In genomic region chr5:139774980-139775654, GRCh38 we compare ENCODE assay signal across 8 cellular contexts.
DNase-seq lines count a peak whose midpoint lies in the region; TF ChIP-seq lines count a peak whose summit lies in the region.

No MANE protein-coding gene starts in this region.

- peak; percentile 89 for DNase-seq in ELF-1 (ENCODE audit: low read depth, low spot score)
- DNase-seq in HAP-1 (ENCODE audit: low spot score in 2 of 2), result peak; percentile 50 to 93
- peak; percentile 45 for DNase-seq in NCI-H1092 treated with DMSO at 0.1 percent for 48 hours (lab: John Stamatoyannopoulos, UW)
- peak; percentile 49 to 74 (median 61) for DNase-seq in activated CD4-positive, CD25-positive, alpha-beta regulatory T cell (lab: John Stamatoyannopoulos, UW)
- peak; percentile 36 to 41 for DNase-seq in cardiac fibroblast (ENCODE audit: low read depth in 2 of 2)
- DNase-seq in left kidney (ENCODE audit: low read depth, low spot score), result peak; percentile 83
- DNase-seq in stimulated activated CD4-positive, alpha-beta T cell treated with anti-CD3 and anti-CD28 coated beads, TNF-alpha, amount 100 ng/mL, for 24 hours (ENCODE audit: low read depth in 3 of 3), result peak; percentile 61 to 80 (median 67)
- DNase-seq in DMS79 treated with DMSO at 0.1 percent for 48 hours (lab: John Stamatoyannopoulos, UW), result no peak

- no peaks in the 10 kb centered on the region for H3K4me1 ChIP-seq in HAP-1

- no peaks in the 10 kb centered on the region; the same call in 1 of the 2 replicates for H3K27me3 ChIP-seq in HAP-1 (ENCODE audit: low read depth)

- no peaks in the 10 kb centered on the region for H3K9me3 ChIP-seq in HAP-1

- no peaks in the 10 kb centered on the region for H3K36me3 ChIP-seq in HAP-1 (replicated peaks)

- peak; percentile 93 for TF ChIP-seq CTCF in cardiac fibroblast (IDR thresholded peaks at IDR 0.05; ENCODE audit: low read depth, low read length)

- H3K4me3 ChIP-seq in HAP-1, result no peak overlapping the region
- no peak overlapping the region for H3K4me3 ChIP-seq in cardiac fibroblast (replicated peaks in 1 of 2; ENCODE audit: low read depth in 2 of 2, low read length in 2 of 2)

- in situ Hi-C loops in HAP-1 (cut with MboI; ENCODE audit: low sequenced_read_pairs), result no loop called here
